8 cellular contexts compared by ENCODE assay signal in genomic region chr10:50624154-50624865, GRCh38. TPM values are rescaled to one million over a fixed set of nuclear protein-coding genes. Genes with fewer than 3 reads are reported as not detected.
DNase-seq lines count a peak whose midpoint lies in the region; ATAC-seq and TF ChIP-seq lines count a peak whose summit lies in the region.

No MANE protein-coding gene starts in this region.

- H3K79me2 ChIP-seq in KMS-11 (ENCODE audit: insufficient read depth, low read depth): peaks cover 38% of the 10 kb centered on the region

- H3K27ac Mint-ChIP-seq in activated T-helper 2 cell treated with anti-CD3 and anti-CD28 coated beads, Interferon-gamma antibody, Interleukin-2, Interleukin-4, amounts not matched to agents 10 μg/mL and 5 μg/mL and 100 μg/mL, durations not matched to agents 14 hours and 24 hours and 36 hours: peak overlapping the region; percentile 95
- peak overlapping the region; percentile 99 to 100 (median 100) for H3K27ac Mint-ChIP-seq in nephron

- peak overlapping the region; percentile 95 for H2AFZ ChIP-seq in KMS-11 (ENCODE audit: low read depth)

- H3K9ac ChIP-seq in KMS-11: peak overlapping the region; percentile 81

- H3K36me3 Mint-ChIP-seq in activated T-helper 2 cell treated with anti-CD3 and anti-CD28 coated beads, Interferon-gamma antibody, Interleukin-2, Interleukin-4, amounts not matched to agents 10 μg/mL and 5 μg/mL and 100 μg/mL, durations not matched to agents 14 hours and 24 hours and 36 hours (ENCODE audit: low read depth): peaks cover 3% of the 10 kb centered on the region
- H3K36me3 Mint-ChIP-seq in nephron (ENCODE audit: low read depth): no peaks in the 10 kb centered on the region

- no peaks in the 10 kb centered on the region for H3K36me3 ChIP-seq in KMS-11 (ENCODE audit: insufficient read depth)

- no peaks in the 10 kb centered on the region for H3K9me3 Mint-ChIP-seq in activated T-helper 2 cell treated with anti-CD3 and anti-CD28 coated beads, Interferon-gamma antibody, Interleukin-2, Interleukin-4, amounts not matched to agents 10 μg/mL and 5 μg/mL and 100 μg/mL, durations not matched to agents 14 hours and 24 hours and 36 hours
- H3K9me3 Mint-ChIP-seq in nephron: no peaks in the 10 kb centered on the region

- no peaks in the 10 kb centered on the region for H4K20me1 ChIP-seq in KMS-11 (ENCODE audit: insufficient read depth)

- peak overlapping the region; percentile 80 for H3K4me3 Mint-ChIP-seq in activated T-helper 2 cell treated with anti-CD3 and anti-CD28 coated beads, Interferon-gamma antibody, Interleukin-2, Interleukin-4, amounts not matched to agents 10 μg/mL and 5 μg/mL and 100 μg/mL, durations not matched to agents 14 hours and 24 hours and 36 hours (ENCODE audit: low read depth)
- H3K4me3 Mint-ChIP-seq in nephron: peak overlapping the region; percentile 89 to 96 (median 95)

- intact Hi-C loops in activated T-helper 2 cell treated with anti-CD3 and anti-CD28 coated beads, Interferon-gamma antibody, Interleukin-2, Interleukin-4, amounts not matched to agents 10 μg/mL and 5 μg/mL and 100 μg/mL, durations not matched to agents 14 hours and 24 hours and 36 hours (cut with micrococcal nuclease): loop anchor here (1.0 to 10.0 kb wide), 3 partner anchors 13 to 113 kb away; partner anchors contain the start of gene ASAH2B

- peaks cover 36% of the 10 kb centered on the region for H3K4me1 ChIP-seq in KMS-11 (ENCODE audit: low read depth, poor library complexity, severe bottlenecking)

- H3K4me3 ChIP-seq in KMS-11 (IDR thresholded peaks at IDR 0.05; ENCODE audit: insufficient read depth, low read depth, low read length): no peak overlapping the region

- peak; percentile 50 for ATAC-seq in GM21825 (IDR thresholded peaks at IDR 0.05; ENCODE audit: unreplicated experiment)

- no peaks in the 10 kb centered on the region for H3K27me3 ChIP-seq in KMS-11 (ENCODE audit: insufficient read depth, low read depth)

- H3K27ac ChIP-seq in KMS-11: peak overlapping the region; percentile 95

- DNase-seq in DMS79 treated with DMSO at 0.1 percent for 48 hours (lab: John Stamatoyannopoulos, UW) (peak; percentile 55), RPMI7951 (ENCODE audit: low read depth) (peak; percentile 90), fibroblast of peridontal ligament (ENCODE audit: extremely low read depth) (peak; percentile 93)
- DNase-seq in activated T-helper 2 cell treated with anti-CD3 and anti-CD28 coated beads, Interferon-gamma antibody, Interleukin-2, Interleukin-4, amounts not matched to agents 10 μg/mL and 5 μg/mL and 100 μg/mL, durations not matched to agents 14 hours and 24 hours and 36 hours (ENCODE audit: low spot score): peak; percentile 93
- peak; percentile 94 for DNase-seq in stimulated activated naive CD4-positive, alpha-beta T cell treated with Interleukin-2 at 50 U/mL for 16 hours (lab: John Stamatoyannopoulos, UW)

- H3K4me2 ChIP-seq in KMS-11: peak overlapping the region; percentile 94

- TF ChIP-seq CTCF in KMS-11 (conservative IDR thresholded peaks at IDR 0.05; ENCODE audit: low read depth, low read length) (no peak), nephron (IDR thresholded peaks at IDR 0.05; ENCODE audit: unreplicated experiment in 3 of 3) (no peak)

- H3K4me1 Mint-ChIP-seq in activated T-helper 2 cell treated with anti-CD3 and anti-CD28 coated beads, Interferon-gamma antibody, Interleukin-2, Interleukin-4, amounts not matched to agents 10 μg/mL and 5 μg/mL and 100 μg/mL, durations not matched to agents 14 hours and 24 hours and 36 hours (ENCODE audit: low read depth): peaks cover 32% of the 10 kb centered on the region
- H3K4me1 Mint-ChIP-seq in nephron: peaks cover 36% of the 10 kb centered on the region

- peaks cover 23% of the 10 kb centered on the region for H3K27me3 Mint-ChIP-seq in activated T-helper 2 cell treated with anti-CD3 and anti-CD28 coated beads, Interferon-gamma antibody, Interleukin-2, Interleukin-4, amounts not matched to agents 10 μg/mL and 5 μg/mL and 100 μg/mL, durations not matched to agents 14 hours and 24 hours and 36 hours (ENCODE audit: low read depth)
- H3K27me3 Mint-ChIP-seq in nephron (ENCODE audit: low read depth): no peaks in the 10 kb centered on the region

RNA-seq across cellular contexts. Expression of gene SGMS1, which starts 0.6 kb away (rescaled TPM):
- total RNA-seq in RPMI7951 (2014; rRNA removed; shearing (Covaris generic)): 25.9 and 31.8 TPM in 2 replicates
- 10.7 and 11.3 TPM in 2 replicates for total RNA-seq in activated T-helper 2 cell treated with anti-CD3 and anti-CD28 coated beads, Interferon-gamma antibody, Interleukin-2, Interleukin-4, amounts not matched to agents 10 μg/mL and 5 μg/mL and 100 μg/mL, durations not matched to agents 14 hours and 24 hours and 36 hours
